Comparison of ENCODE assay signal across 8 cellular contexts in the genomic region with DNA sequence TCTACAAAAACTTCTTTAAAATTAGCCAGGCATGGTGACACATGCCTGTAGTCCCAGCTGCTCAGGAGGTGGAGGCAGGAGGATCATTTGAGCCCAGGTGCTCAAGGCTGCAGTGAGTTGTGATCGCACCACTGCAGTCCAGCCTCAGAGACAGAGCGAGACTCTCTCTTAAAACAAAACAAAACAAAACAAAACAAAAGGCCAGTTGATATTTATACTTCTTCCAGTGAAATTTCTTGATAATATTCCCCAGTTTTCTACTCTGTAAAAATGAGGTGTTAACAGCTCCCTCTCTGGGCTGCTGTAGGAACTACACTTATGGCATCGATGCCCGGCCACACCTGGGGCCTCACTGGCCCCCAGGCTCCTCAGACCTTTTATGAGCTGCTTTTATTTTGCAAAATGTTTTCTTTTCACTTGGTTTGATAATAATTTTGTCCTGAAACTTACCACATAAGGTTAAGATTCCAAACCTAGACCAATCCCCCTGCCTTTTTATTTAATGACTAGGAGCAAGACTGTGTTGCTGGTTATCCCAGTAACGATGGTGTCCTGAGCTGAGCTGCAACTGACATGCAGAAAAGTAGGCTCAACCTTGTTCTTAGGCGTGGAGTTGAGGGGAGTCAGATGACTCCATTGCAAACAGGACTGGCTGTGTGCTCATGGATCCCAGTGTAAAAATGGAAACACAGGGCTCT. TPM values are rescaled to one million over a fixed set of nuclear protein-coding genes. Genes with fewer than 3 reads are reported as not detected.
DNase-seq lines count a peak whose midpoint lies in the region; ATAC-seq and TF ChIP-seq lines count a peak whose summit lies in the region.

No MANE protein-coding gene starts in this region.

- no peak overlapping the region for H2AK5ac ChIP-seq in trophoblast cell (ENCODE audit: low read length)

- H3K9ac ChIP-seq in trophoblast cell (ENCODE audit: low read length) = no peak overlapping the region

- H3K23ac ChIP-seq in trophoblast cell (ENCODE audit: low read length) = no peak overlapping the region

- no peaks in the 10 kb centered on the region for H3K79me2 ChIP-seq in trophoblast cell (ENCODE audit: control insufficient read depth, insufficient read depth, low read length, poor library complexity)

- no peak overlapping the region for H2BK12ac ChIP-seq in trophoblast cell (ENCODE audit: low read length)

- H4K8ac ChIP-seq in trophoblast cell (ENCODE audit: low read depth, low read length) = no peak overlapping the region

- ATAC-seq in activated T-cell treated with anti-CD3 and anti-CD28 coated beads, Interleukin-2, amount 50 U/mL, for 4 hours = no peak
- ATAC-seq in HG03378 (IDR thresholded peaks at IDR 0.05; ENCODE audit: unreplicated experiment) = no peak

- TF ChIP-seq CTCF in NB4 (IDR thresholded peaks at IDR 0.05; ENCODE audit: low read depth, low read length) (peak; percentile 64), fibroblast of villous mesenchyme (IDR thresholded peaks at IDR 0.05; ENCODE audit: insufficient read depth, low read depth, low read length) (peak; percentile 86)

- H3K18ac ChIP-seq in trophoblast cell (ENCODE audit: low read length) = no peak overlapping the region

- H3K4me3 Mint-ChIP-seq in activated T-cell treated with anti-CD3 and anti-CD28 coated beads, Interleukin-2, amount 50 U/mL, for 4 hours = peak overlapping the region; percentile 11

- H3K27me3 ChIP-seq in trophoblast cell (ENCODE audit: insufficient read depth, low read length) = no peaks in the 10 kb centered on the region

- H3K79me1 ChIP-seq in trophoblast cell (ENCODE audit: low read length) = peaks cover 2% of the 10 kb centered on the region

- no peak overlapping the region for H4K12ac ChIP-seq in trophoblast cell (ENCODE audit: low read depth, low read length)

- H3K4me1 ChIP-seq in trophoblast cell (ENCODE audit: control insufficient read depth in 1 of 2, insufficient read depth in 2 of 2, low read length in 2 of 2) = peaks cover 0 to 6% of the 10 kb centered on the region in 2 experiments

- H3K14ac ChIP-seq in trophoblast cell (ENCODE audit: low read length) = no peak overlapping the region

- H3K4ac ChIP-seq in trophoblast cell (ENCODE audit: low read depth, low read length) = no peak overlapping the region

- H3K9me3 Mint-ChIP-seq in activated T-cell treated with anti-CD3 and anti-CD28 coated beads, Interleukin-2, amount 50 U/mL, for 4 hours = no peaks in the 10 kb centered on the region

- peaks cover 39% of the 10 kb centered on the region for H3K4me1 Mint-ChIP-seq in activated T-cell treated with anti-CD3 and anti-CD28 coated beads, Interleukin-2, amount 50 U/mL, for 4 hours (ENCODE audit: low read depth)

- H3K27me3 Mint-ChIP-seq in activated T-cell treated with anti-CD3 and anti-CD28 coated beads, Interleukin-2, amount 50 U/mL, for 4 hours (ENCODE audit: low read depth) = no peaks in the 10 kb centered on the region

- H3K36me3 ChIP-seq in trophoblast cell (ENCODE audit: control insufficient read depth in 1 of 2, insufficient read depth in 2 of 2, low read length in 2 of 2) = peaks cover 24 to 25% of the 10 kb centered on the region in 2 experiments

- H4K91ac ChIP-seq in trophoblast cell (ENCODE audit: low read depth, low read length) = no peak overlapping the region

- H3K9me3 ChIP-seq in trophoblast cell (ENCODE audit: insufficient read depth, low read depth, low read length) = peaks cover 2% of the 10 kb centered on the region

- no peak overlapping the region for H3K4me3 ChIP-seq in NB4 (ENCODE audit: low read depth, low read length)
- no peak overlapping the region for H3K4me3 ChIP-seq in fibroblast of villous mesenchyme (ENCODE audit: low read depth, low read length)
- H3K4me3 ChIP-seq in trophoblast cell (ENCODE audit: low read depth, low read length) = no peak overlapping the region

- H2AFZ ChIP-seq in trophoblast cell (ENCODE audit: insufficient read depth, low read length, poor library complexity) = no peak overlapping the region

- H3K36me3 Mint-ChIP-seq in activated T-cell treated with anti-CD3 and anti-CD28 coated beads, Interleukin-2, amount 50 U/mL, for 4 hours (ENCODE audit: insufficient read depth) = peaks cover 7% of the 10 kb centered on the region

- no peak overlapping the region for H2BK120ac ChIP-seq in trophoblast cell (ENCODE audit: insufficient read depth, low read length, poor library complexity)

- TF ChIP-seq POLR2A in NB4 (IDR thresholded peaks at IDR 0.05; ENCODE audit: extremely low read depth, insufficient read length) = no peak

- peak; percentile 10 to 23 for DNase-seq in NCI-H2081 (lab: John Stamatoyannopoulos, UW)
- DNase-seq in NCI-H2081 treated with DMSO at 0.1 percent for 48 hours (lab: John Stamatoyannopoulos, UW) = no peak
- peak; percentile 33 for DNase-seq in NB4 (ENCODE audit: low read depth)
- DNase-seq in activated T-cell treated with anti-CD3 and anti-CD28 coated beads, Interleukin-2, amount 50 U/mL, for 4 hours = peak; percentile 28
- peak; percentile 53 for DNase-seq in fibroblast of villous mesenchyme (ENCODE audit: low read depth)
- DNase-seq in trophoblast cell = peak; percentile 40 to 83
- DNase-seq in DMS79 (lab: John Stamatoyannopoulos, UW) = no peak

- no peak overlapping the region for H2BK5ac ChIP-seq in trophoblast cell (ENCODE audit: low read depth, low read length, poor library complexity)

- no peak overlapping the region for H3K27ac ChIP-seq in trophoblast cell (ENCODE audit: low read depth, low read length)

- no CpG with 5 or more reads among the region's 6 CpGs for WGBS in trophoblast cell (ENCODE audit: extremely low coverage, insufficient coverage, insufficient read length)

- no peak overlapping the region for H3K4me2 ChIP-seq in trophoblast cell (ENCODE audit: low read length)

RNA-seq across cellular contexts. Expression of a gene that starts 17.6 kb away (rescaled TPM):
- 10 to 100 TPM; 76.3 to 89.4 (median 78.1) TPM for total RNA-seq in activated T-cell treated with anti-CD3 and anti-CD28 coated beads, Interleukin-2, amount 50 U/mL, for 4 hours
- 37.1 and 61.5 TPM in 2 replicates for total RNA-seq in fibroblast of villous mesenchyme
- 38.0 and 39.0 TPM in 2 replicates for polyA plus RNA-seq in trophoblast cell (2013)

RNA-seq across cellular contexts. Expression of a gene that starts 45.5 kb away (rescaled TPM):
- total RNA-seq in activated T-cell treated with anti-CD3 and anti-CD28 coated beads, Interleukin-2, amount 50 U/mL, for 4 hours = 10 to 100 TPM; 89.2 to 96.4 (median 92.4) TPM
- 39.3 and 61.7 TPM in 2 replicates for total RNA-seq in fibroblast of villous mesenchyme
- 156 and 161 TPM in 2 replicates for polyA plus RNA-seq in trophoblast cell (2013)

RNA-seq across cellular contexts. Expression of a gene that starts 47.7 kb away (rescaled TPM):
- total RNA-seq in activated T-cell treated with anti-CD3 and anti-CD28 coated beads, Interleukin-2, amount 50 U/mL, for 4 hours = 10 to 100 TPM; 37.2 to 37.6 (median 37.4) TPM
- total RNA-seq in fibroblast of villous mesenchyme = 41.2 and 63.9 TPM in 2 replicates
- polyA plus RNA-seq in trophoblast cell (2013) = 31.6 TPM in 2 replicates

RNA-seq across cellular contexts. Expression of a gene that starts 49.0 kb away (rescaled TPM):
- 10 to 100 TPM; 30.4 to 39.1 (median 35.7) TPM for total RNA-seq in activated T-cell treated with anti-CD3 and anti-CD28 coated beads, Interleukin-2, amount 50 U/mL, for 4 hours
- total RNA-seq in fibroblast of villous mesenchyme = 13.9 and 15.5 TPM in 2 replicates
- polyA plus RNA-seq in trophoblast cell (2013) = 3.6 and 4.3 TPM in 2 replicates

RNA-seq across cellular contexts. Expression of a gene that starts 49.3 kb away (rescaled TPM):
- 100 to 1,000 TPM; 223 to 288 (median 265) TPM for total RNA-seq in activated T-cell treated with anti-CD3 and anti-CD28 coated beads, Interleukin-2, amount 50 U/mL, for 4 hours
- 52.7 and 67.0 TPM in 2 replicates for total RNA-seq in fibroblast of villous mesenchyme
- polyA plus RNA-seq in trophoblast cell (2013) = 94.3 and 98.1 TPM in 2 replicates

Comparison
In these comparisons a context has a peak if more than half of its experiments do, and no peak if none do; other contexts are left out.
1. DNase-seq: peak in NCI-H2081 (2 of 2), NB4 (single experiment), activated T-cell treated with anti-CD3 and anti-CD28 coated beads, Interleukin-2, amount 50 U/mL, for 4 hours (single experiment), fibroblast of villous mesenchyme (single experiment) and trophoblast cell (2 of 2); none in NCI-H2081 treated with DMSO at 0.1 percent for 48 hours (single experiment) and DMS79 (single experiment).